3 cellular contexts compared by ENCODE assay signal in genomic region chr20:57558614-57559285, GRCh38.
TF ChIP-seq lines count a peak whose summit lies in the region.

No MANE protein-coding gene starts in this region.

TF ChIP-seq in A549, 52 proteins besides CTCF, POLR2A, EP300 and RAD21 (continues in another document):
- TF ChIP-seq HOXB13 (CRISPR knock-in tag; IDR thresholded peaks at IDR 0.05; ENCODE audit: low read depth) (no peak), EHF (CRISPR knock-in tag; IDR thresholded peaks at IDR 0.05) (no peak), ZC3H11A (IDR thresholded peaks at IDR 0.05) (no peak), MAZ (IDR thresholded peaks at IDR 0.05; ENCODE audit: borderline replicate concordance, low read depth, low read length) (no peak), MAFK (IDR thresholded peaks at IDR 0.05; ENCODE audit: partially characterized antibody) (no peak), PHF8 (IDR thresholded peaks at IDR 0.05; ENCODE audit: borderline replicate concordance, low read depth) (no peak), CHD4 (IDR thresholded peaks at IDR 0.05; ENCODE audit: borderline replicate concordance) (no peak), MYC (IDR thresholded peaks at IDR 0.05; ENCODE audit: borderline replicate concordance, low read length) (no peak), PBX3 (IDR thresholded peaks at IDR 0.05) (no peak), JUN (IDR thresholded peaks at IDR 0.05) (no peak), E2F6 (IDR thresholded peaks at IDR 0.05; ENCODE audit: borderline replicate concordance, low read depth) (no peak), HMGXB4 (CRISPR knock-in tag; IDR thresholded peaks at IDR 0.05; ENCODE audit: borderline replicate concordance) (no peak), EHMT2 (IDR thresholded peaks at IDR 0.05; ENCODE audit: low read depth) (no peak)

TF ChIP-seq in HCT116, 20 proteins besides CTCF, POLR2A, EP300 and RAD21:
- TF ChIP-seq CEBPB (IDR thresholded peaks at IDR 0.05; ENCODE audit: low read depth) (no peak), MAX (IDR thresholded peaks at IDR 0.05) (no peak), CBX3 (IDR thresholded peaks at IDR 0.05; ENCODE audit: low read depth) (no peak), JUND (IDR thresholded peaks at IDR 0.05) (no peak), FOSL1 (IDR thresholded peaks at IDR 0.05; ENCODE audit: low read depth) (no peak), ZNF274 (IDR thresholded peaks at IDR 0.05; ENCODE audit: low read depth, low read length) (no peak), ATF3 (IDR thresholded peaks at IDR 0.05) (no peak), YY1 (IDR thresholded peaks at IDR 0.05; ENCODE audit: extremely low read depth, insufficient replicate concordance, low read depth, low read length) (no peak), TCF7L2 (IDR thresholded peaks at IDR 0.05; ENCODE audit: borderline replicate concordance, extremely low read depth, insufficient read depth, insufficient read length) (no peak)

TF ChIP-seq in HepG2, 621 proteins besides CTCF, POLR2A, EP300 and RAD21 (continues in another document):
- TF ChIP-seq ZNF670 (CRISPR knock-in tag; IDR thresholded peaks at IDR 0.05; ENCODE audit: borderline replicate concordance) (peak; percentile 59; the same call in 1 of the 2 replicates), ETV5 (CRISPR knock-in tag; IDR thresholded peaks at IDR 0.05; ENCODE audit: borderline replicate concordance) (peak; percentile 29; the same call in 1 of the 2 replicates), ZSCAN21 (CRISPR knock-in tag; IDR thresholded peaks at IDR 0.05; ENCODE audit: borderline replicate concordance) (no peak), CREM (IDR thresholded peaks at IDR 0.05) (peak; percentile 57; the same call in 1 of the 2 replicates), CREM (CRISPR knock-in tag; IDR thresholded peaks at IDR 0.05) (no peak), PAXIP1 (CRISPR knock-in tag; conservative IDR thresholded peaks at IDR 0.05) (peak; percentile 64), GATAD1 (CRISPR knock-in tag; IDR thresholded peaks at IDR 0.05) (no peak), ZNF816 (CRISPR knock-in tag; IDR thresholded peaks at IDR 0.05; ENCODE audit: borderline replicate concordance) (peak; percentile 89), ZNF883 (CRISPR knock-in tag; IDR thresholded peaks at IDR 0.05; ENCODE audit: not compliant biosample characterization) (peak; percentile 30), ZNF354B (CRISPR knock-in tag; IDR thresholded peaks at IDR 0.05) (no peak), CBX5 (CRISPR knock-in tag; IDR thresholded peaks at IDR 0.05; ENCODE audit: borderline replicate concordance) (no peak), EED (CRISPR knock-in tag; IDR thresholded peaks at IDR 0.05) (0 out of 2 replicates have a peak, but pooled peaks have one; percentile 25), NFAT5 (CRISPR knock-in tag; IDR thresholded peaks at IDR 0.05) (no peak), HDAC1 (CRISPR knock-in tag; IDR thresholded peaks at IDR 0.05) (peak; percentile 60), ZNF230 (CRISPR knock-in tag; IDR thresholded peaks at IDR 0.05) (0 out of 2 replicates have a peak, but pooled peaks have one; percentile 38), KLF16 (CRISPR knock-in tag; IDR thresholded peaks at IDR 0.05) (0 out of 4 replicates have a peak, but pooled peaks of 1 of the 2 experiments have one; percentile 44), JUN (CRISPR knock-in tag; IDR thresholded peaks at IDR 0.05) (0 out of 2 replicates have a peak, but pooled peaks have one; percentile 21), ZNF747 (CRISPR knock-in tag; IDR thresholded peaks at IDR 0.05; ENCODE audit: borderline replicate concordance) (no peak), MED1 (CRISPR knock-in tag; IDR thresholded peaks at IDR 0.05) (peak; percentile 68; the same call in 1 of the 2 replicates), MED13 (CRISPR knock-in tag; IDR thresholded peaks at IDR 0.05) (no peak), MEF2D (CRISPR knock-in tag; IDR thresholded peaks at IDR 0.05) (no peak), FOSL2 (CRISPR knock-in tag; IDR thresholded peaks at IDR 0.05) (peak; percentile 95), ZNF263 (CRISPR knock-in tag; IDR thresholded peaks at IDR 0.05) (no peak), IRX3 (CRISPR knock-in tag; IDR thresholded peaks at IDR 0.05; ENCODE audit: borderline replicate concordance, low read depth) (peak; percentile 61; the same call in 1 of the 2 replicates), MAFF (IDR thresholded peaks at IDR 0.05; ENCODE audit: low read depth, low read length) (0 out of 2 replicates have a peak, but pooled peaks have one; percentile 12), POGK (CRISPR knock-in tag; conservative IDR thresholded peaks at IDR 0.05) (peak; percentile 52; the same call in 1 of the 2 replicates), THRA (CRISPR knock-in tag; IDR thresholded peaks at IDR 0.05; ENCODE audit: borderline replicate concordance) (peak; percentile 29; the same call in 1 of the 2 replicates), TOPORS (CRISPR knock-in tag; IDR thresholded peaks at IDR 0.05) (0 out of 2 replicates have a peak, but pooled peaks have one; percentile 45), PAWR (CRISPR knock-in tag; IDR thresholded peaks at IDR 0.05; ENCODE audit: borderline replicate concordance) (no peak), MEIS1 (CRISPR knock-in tag; IDR thresholded peaks at IDR 0.05; ENCODE audit: borderline replicate concordance) (no peak), ZNF430 (CRISPR knock-in tag; IDR thresholded peaks at IDR 0.05) (no peak), TARDBP (CRISPR knock-in tag; IDR thresholded peaks at IDR 0.05) (peak; percentile 41; the same call in 1 of the 2 replicates), PHF20 (CRISPR knock-in tag; IDR thresholded peaks at IDR 0.05) (0 out of 2 replicates have a peak, but pooled peaks have one; percentile 4), BORCS8-MEF2B (CRISPR knock-in tag; IDR thresholded peaks at IDR 0.05) (peak; percentile 44; the same call in 1 of the 2 replicates), SP5 (CRISPR knock-in tag; IDR thresholded peaks at IDR 0.05; ENCODE audit: borderline replicate concordance, low read depth) (no peak), ZNF597 (CRISPR knock-in tag; IDR thresholded peaks at IDR 0.05) (no peak), ZNF274 (CRISPR knock-in tag; IDR thresholded peaks at IDR 0.05) (peak; percentile 15; the same call in 1 of the 2 replicates), ZEB1 (IDR thresholded peaks at IDR 0.05; ENCODE audit: insufficient replicate concordance, low read depth) (peak; percentile 81), E2F1 (CRISPR knock-in tag; IDR thresholded peaks at IDR 0.05) (0 out of 2 replicates have a peak, but pooled peaks have one; percentile 47), ZNF629 (CRISPR knock-in tag; conservative IDR thresholded peaks at IDR 0.05) (no peak)
